17 cellular contexts compared by ENCODE assay signal in the genomic region with DNA sequence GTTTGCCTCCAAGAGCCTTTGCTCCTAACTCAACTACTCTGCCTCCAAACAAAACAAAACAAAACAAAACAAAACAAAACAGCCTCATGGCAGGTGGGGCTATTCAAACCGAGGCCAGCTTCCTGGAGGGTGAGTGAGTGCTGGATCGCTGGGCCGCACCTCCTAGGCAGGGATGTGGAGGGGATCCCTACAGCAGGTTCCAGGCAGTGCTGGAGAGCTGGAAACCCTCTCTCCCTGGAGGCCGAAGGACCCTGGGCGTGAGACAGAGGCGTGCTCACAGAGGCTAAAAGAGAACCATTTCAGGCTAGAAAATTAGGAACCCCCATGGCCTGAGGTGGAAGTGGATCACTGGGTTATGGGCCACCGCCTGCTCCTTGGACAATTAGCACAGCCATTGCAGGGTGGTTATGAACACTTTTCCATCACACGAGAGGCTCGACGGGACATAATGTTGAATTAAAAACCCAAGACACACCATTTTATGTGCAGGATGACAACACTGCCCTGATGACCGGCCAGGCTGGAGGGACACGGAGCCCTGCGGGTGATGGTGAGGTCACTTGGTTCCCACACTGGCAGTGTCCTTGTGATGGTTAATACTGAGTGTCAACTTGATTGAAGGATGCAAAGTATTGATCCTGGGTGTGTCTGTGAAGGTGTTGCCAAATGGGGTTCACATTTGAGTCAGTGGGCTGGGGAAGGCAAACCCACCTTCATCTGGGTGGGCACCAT. TPM values are rescaled to one million over a fixed set of nuclear protein-coding genes. Genes with fewer than 3 reads are reported as not detected.
"Had no signal": no experiment of that assay in that cellular context is flagged by ENCODE, and none has a peak within 500 bp of the region (broad histone marks: within the 10 kb centered on the region; RNA-seq: fewer than 3 reads in every experiment).

No MANE protein-coding gene starts in this region.

- H3K9me3 ChIP-seq: colonic mucosa, heart left ventricle, mucosa of descending colon, ovary, right atrium auricular region, sigmoid colon, uterus had no signal

- H3K4me1 ChIP-seq: colonic mucosa, heart left ventricle, right atrium auricular region had no signal

- H3K36me3 ChIP-seq: colonic mucosa, heart left ventricle, ovary, right atrium auricular region, uterus had no signal

- H3K9me3 Mint-ChIP-seq: naive thymus-derived CD8-positive, alpha-beta T cell had no signal

- H3K4me3 Mint-ChIP-seq: naive thymus-derived CD8-positive, alpha-beta T cell had no signal

- H3K27ac ChIP-seq: colonic mucosa, heart left ventricle, ovary, right atrium auricular region, sigmoid colon, skin epidermis, uterus had no signal

- H3K4me3 ChIP-seq: colonic mucosa, heart left ventricle, mucosa of descending colon, ovary, right atrium auricular region, sigmoid colon, skin epidermis, uterus had no signal

- ATAC-seq: esophagus mucosa; heart left ventricle; mucosa of descending colon; naive thymus-derived CD8-positive, alpha-beta T cell had no signal

- DNase-seq: colonic mucosa; effector CD4-positive, alpha-beta T cell; hippocampal formation; kidney glomerular epithelial cell; mucosa of descending colon; nucleus accumbens; sigmoid colon; stimulated activated CD4-positive, alpha-beta T cell treated with anti-CD3 and anti-CD28 coated beads, Interleukin-12 subunit alpha, Interleukin-12 subunit beta, amount 100 ng/mL, for 4 hours; stimulated activated naive CD4-positive, alpha-beta T cell treated with Interleukin-2 at 50 U/mL for 16 hours; trophoblast cell; uterus had no signal

- H3K27me3 ChIP-seq: colonic mucosa, ovary, right atrium auricular region, sigmoid colon, uterus had no signal

RNA-seq across cellular contexts. Expression of gene SHISAL1, which starts 35.2 kb away (rescaled TPM):
- total RNA-seq: naive thymus-derived CD8-positive, alpha-beta T cell had no signal
- polyA plus RNA-seq: naive thymus-derived CD8-positive, alpha-beta T cell had no signal
